In genomic region chr12:105369014-105369413, GRCh38 we compare ENCODE assay signal across 1 cellular context.
TF ChIP-seq lines count a peak whose summit lies in the region.

No MANE protein-coding gene starts in this region.

TF ChIP-seq in GM23338, 12 proteins besides CTCF, POLR2A, EP300 and RAD21 (continued from another document):
- TF ChIP-seq REST (IDR thresholded peaks at IDR 0.05; ENCODE audit: unreplicated experiment) (no peak), EZH2phosphoT487 (IDR thresholded peaks at IDR 0.05; ENCODE audit: unreplicated experiment) (no peak)
